7 cellular contexts compared by ENCODE assay signal in the genomic region with DNA sequence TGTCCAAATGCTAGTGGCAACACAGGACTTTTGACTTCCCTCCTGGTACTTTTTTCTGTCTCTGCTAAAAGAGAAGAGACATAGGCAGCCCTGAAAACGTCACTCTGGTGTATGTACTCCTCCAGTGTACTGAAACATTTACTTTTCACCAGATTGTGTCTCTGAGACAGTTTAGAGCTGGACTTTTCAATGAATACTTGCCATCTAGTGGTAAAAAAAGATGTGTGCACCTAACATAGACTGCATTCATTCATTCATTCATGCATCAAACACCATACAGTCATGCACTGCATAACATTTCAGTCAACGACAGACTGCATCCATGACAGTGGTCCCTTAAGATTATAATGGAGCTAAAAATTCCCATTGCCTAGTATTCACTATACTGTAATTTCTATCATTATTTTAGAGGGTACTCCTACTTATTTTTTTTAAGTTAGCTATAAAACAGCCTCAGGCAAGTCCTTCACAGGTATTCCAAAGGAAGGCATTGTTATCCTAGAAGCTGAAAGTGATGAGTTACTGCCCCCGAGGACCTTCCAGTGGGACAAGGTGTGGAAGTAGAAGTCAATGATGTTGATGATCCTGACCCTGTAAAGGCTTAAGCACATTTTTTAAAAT.
DNase-seq lines count a peak whose midpoint lies in the region; ATAC-seq and TF ChIP-seq lines count a peak whose summit lies in the region.

No MANE protein-coding gene starts in this region.

- POLR2A ChIA-PET in HCT116 (lab: Charles Lee) (no interaction called here), Panc1 (lab: Charles Lee) (no interaction called here)

- H3K9me3 ChIP-seq in DOHH2 (ENCODE audit: control insufficient read depth, insufficient read depth, low read length) (peaks cover 2% of the 10 kb centered on the region; the same call in 1 of the 2 replicates), HCT116 (ENCODE audit: control insufficient read depth in 1 of 2, insufficient read depth in 1 of 2, low read depth in 1 of 2, low read length in 2 of 2) (no peaks in the 10 kb centered on the region; a peak in 1 of 4 replicates), Panc1 (ENCODE audit: control insufficient read depth, insufficient read depth, low read depth, low read length) (no peaks in the 10 kb centered on the region)

- TF ChIP-seq RAD21 in HCT116 (IDR thresholded peaks at IDR 0.05; ENCODE audit: low read depth): peak; percentile 79

- H3K27ac ChIP-seq in DOHH2 (ENCODE audit: low read depth, low read length) (no peak overlapping the region), HCT116 (ENCODE audit: low read depth, low read length) (no peak overlapping the region), Panc1 (ENCODE audit: low read length) (no peak overlapping the region)

- TF ChIP-seq CTCF in DOHH2 (IDR thresholded peaks at IDR 0.05; ENCODE audit: low read depth, low read length, poor library complexity, severe bottlenecking) (peak; percentile 67), HCT116 (IDR thresholded peaks at IDR 0.05 in 2 of 3, conservative IDR thresholded peaks at IDR 0.05 in 1 of 3; ENCODE audit: borderline replicate concordance in 1 of 3, insufficient read depth in 1 of 3, low read depth in 2 of 3, low read length in 2 of 3) (peak; percentile 56 to 73 (median 70)), Panc1 (IDR thresholded peaks at IDR 0.05) (peak; percentile 60; the same call in 1 of the 2 replicates), omental fat pad (IDR thresholded peaks at IDR 0.05) (no peak)

- in situ Hi-C loops in Panc1 (cut with HindIII; ENCODE audit: low pct_unique_long_range_greater_than_20kb, low sequenced_read_pairs): no loop called here

- H2AFZ ChIP-seq in HCT116 (ENCODE audit: low read depth, low read length, poor library complexity, severe bottlenecking): peak overlapping the region; percentile 11

- H3K4me3 ChIP-seq in DOHH2 (ENCODE audit: low read length) (no peak overlapping the region), HCT116 (replicated peaks in 1 of 2; ENCODE audit: low read depth in 1 of 2, low read length in 2 of 2) (no peak overlapping the region), Panc1 (ENCODE audit: low read depth in 2 of 2, low read length in 2 of 2) (no peak overlapping the region)

- RAD21 ChIA-PET in HCT116 (lab: Charles Lee; ENCODE audit: low non-redundant PET in 1 of 2, low total read pairs in 2 of 2, uncharacterized antibody in 2 of 2, unreplicated experiment in 2 of 2): interaction anchor here (0.8 to 1.5 kb wide), 2 partner anchors 192 to 373 kb away, joined by 3 to 7 read pairs; no protein-coding TSS in a partner anchor

- intact Hi-C loops in HCT116 (cut with micrococcal nuclease) (loop anchor here (1.0 to 2.0 kb wide), 4 partner anchors 101 to 376 kb away; no protein-coding TSS in a partner anchor), Panc1 (cut with micrococcal nuclease; ENCODE audit: unreplicated experiment) (loop anchor here (2.0 kb wide), 1 partner anchor 192 kb away; no protein-coding TSS in a partner anchor)

- H3K27me3 ChIP-seq in DOHH2 (ENCODE audit: control insufficient read depth, low read length): peaks cover 6% of the 10 kb centered on the region; the same call in 1 of the 2 replicates
- 0 out of 2 replicates have a peak, but pooled peaks cover 7% of the 10 kb centered on the region for H3K27me3 ChIP-seq in HCT116 (ENCODE audit: insufficient read depth, low read length)
- H3K27me3 ChIP-seq in Panc1 (ENCODE audit: control insufficient read depth, insufficient read depth, low read length): no peaks in the 10 kb centered on the region

- no peaks in the 10 kb centered on the region for H3K36me3 ChIP-seq in DOHH2 (ENCODE audit: control insufficient read depth, low read length)
- H3K36me3 ChIP-seq in HCT116 (ENCODE audit: control insufficient read depth in 1 of 2, insufficient read depth in 2 of 2, low read length in 2 of 2): no peaks in the 10 kb centered on the region
- no peaks in the 10 kb centered on the region for H3K36me3 ChIP-seq in Panc1 (ENCODE audit: control insufficient read depth, insufficient read depth, low read length)

- DNase-seq in HCT116 (ENCODE audit: low read depth, low spot score) (peak; percentile 29), Panc1 (ENCODE audit: low read depth, low spot score) (peak; percentile 17), erythroblast (lab: John Stamatoyannopoulos, UW) (peak; percentile 17 to 32), omental fat pad (ENCODE audit: low spot score) (no peak), ureter (ENCODE audit: low spot score) (no peak)

- H4K20me1 ChIP-seq in DOHH2 (ENCODE audit: control insufficient read depth, insufficient read depth, low read depth, low read length) (no peaks in the 10 kb centered on the region), HCT116 (ENCODE audit: insufficient read depth) (no peaks in the 10 kb centered on the region)

- H3K9me2 ChIP-seq in DOHH2 (replicated peaks; ENCODE audit: control insufficient read depth, low read length) (no peaks in the 10 kb centered on the region), HCT116 (ENCODE audit: insufficient read depth) (no peaks in the 10 kb centered on the region)

- H3K4me2 ChIP-seq in DOHH2 (ENCODE audit: low read length) (no peak overlapping the region), HCT116 (ENCODE audit: low read length) (no peak overlapping the region)

- CTCF ChIA-PET in HCT116 (lab: Charles Lee): interaction anchor here (0.7 to 4.0 kb wide), 18 partner anchors 9 to 938 kb away, joined by 3 to 35 read pairs (median 4); no protein-coding TSS in a partner anchor
- CTCF ChIA-PET in Panc1 (lab: Charles Lee): interaction anchor here (1.0 kb wide), 1 partner anchor 373 kb away, joined by 4 read pairs; no protein-coding TSS in a partner anchor

- H3F3A ChIP-seq in DOHH2 (ENCODE audit: control insufficient read depth, insufficient read depth): no peaks in the 10 kb centered on the region

- no peak for TF ChIP-seq POLR2A in HCT116 (IDR thresholded peaks at IDR 0.05; ENCODE audit: borderline replicate concordance, extremely low read depth, insufficient read depth, insufficient read length)
- no peak for TF ChIP-seq POLR2A in erythroblast (IDR thresholded peaks at IDR 0.05; ENCODE audit: low read length)

- no peak overlapping the region for H3K9ac ChIP-seq in HCT116 (ENCODE audit: low read length)

- BruUV-seq in HCT116 (replicated peaks; lab: Mats Ljungman, UMichigan) (no TSS peak), Panc1 (replicated peaks; lab: Mats Ljungman, UMichigan) (no TSS peak)

- no peaks in the 10 kb centered on the region for H3K4me1 ChIP-seq in DOHH2 (ENCODE audit: control insufficient read depth, low read length)
- no peaks in the 10 kb centered on the region for H3K4me1 ChIP-seq in HCT116 (ENCODE audit: control insufficient read depth in 1 of 2, insufficient read depth in 2 of 2, low read length in 2 of 2)
- no peaks in the 10 kb centered on the region for H3K4me1 ChIP-seq in Panc1 (ENCODE audit: control insufficient read depth, insufficient read depth, low read length)

- H3K79me2 ChIP-seq in DOHH2 (ENCODE audit: control insufficient read depth, low read length) (no peaks in the 10 kb centered on the region), HCT116 (ENCODE audit: insufficient read depth, low read length) (no peaks in the 10 kb centered on the region)

- ATAC-seq in HCT116 (peak; percentile 98), Panc1 (peak; percentile 94), omental fat pad (ENCODE audit: low FRiP score) (peak; percentile 83), HG03521 (IDR thresholded peaks at IDR 0.05; ENCODE audit: unreplicated experiment) (no peak)

TF ChIP-seq in HCT116, 20 proteins besides CTCF, POLR2A, EP300 and RAD21:
- TF ChIP-seq CBX3 (IDR thresholded peaks at IDR 0.05; ENCODE audit: low read depth) (peak; percentile 35; the same call in 1 of the 2 replicates), ZFX (IDR thresholded peaks at IDR 0.05) (no peak), ZNF274 (IDR thresholded peaks at IDR 0.05; ENCODE audit: low read depth, low read length) (no peak), YY1 (IDR thresholded peaks at IDR 0.05; ENCODE audit: extremely low read depth, insufficient replicate concordance, low read depth, low read length) (no peak)
TF ChIP-seq in HCT116: peak in this region for 1.

Comparison
In these comparisons a context has a peak if more than half of its experiments do, and no peak if none do; other contexts are left out.
1. CTCF ChIP-seq: peak in DOHH2 (single experiment), HCT116 (3 of 3) and Panc1 (single experiment); none in omental fat pad (0 of 3).
2. DNase-seq: peak in HCT116 (single experiment), Panc1 (single experiment) and erythroblast (2 of 2); none in omental fat pad (single experiment) and ureter (single experiment).